Comparison of ENCODE assay signal across 4 cellular contexts in genomic region chr15:61726166-61726565, GRCh38.
"Had no signal": no experiment of that assay in that cellular context is flagged by ENCODE, and none has a peak within 500 bp of the region (broad histone marks: within the 10 kb centered on the region; RNA-seq: fewer than 3 reads in every experiment).

No MANE protein-coding gene starts in this region.

- H3K4me3 ChIP-seq: K562 had no signal

- H3K27ac Mint-ChIP-seq: IgD-negative memory B cell had no signal

- DNase-seq: IMR-90 had no signal

- H3K4me1 Mint-ChIP-seq: IgD-negative memory B cell had no signal

- H3K4me3 Mint-ChIP-seq: IgD-negative memory B cell had no signal

- H3K36me3 Mint-ChIP-seq: IgD-negative memory B cell had no signal

- H3K27ac ChIP-seq: HL-60 had no signal

- H3K9me3 Mint-ChIP-seq: IgD-negative memory B cell had no signal
